Comparison of ENCODE assay signal across 8 cellular contexts in genomic region chr19:17784201-17785008, GRCh38. TPM values are rescaled to one million over a fixed set of nuclear protein-coding genes. Genes with fewer than 3 reads are reported as not detected.
DNase-seq lines count a peak whose midpoint lies in the region; ATAC-seq and TF ChIP-seq lines count a peak whose summit lies in the region.

No MANE protein-coding gene starts in this region.

- peak; percentile 70 for TF ChIP-seq CTCF in liver (IDR thresholded peaks at IDR 0.05; ENCODE audit: low read depth, low read length, missing input control)

- ATAC-seq in GM21786 (IDR thresholded peaks at IDR 0.05; ENCODE audit: unreplicated experiment) = no peak

- H3K27me3 ChIP-seq in liver (ENCODE audit: control insufficient read depth in 4 of 4, insufficient read depth in 4 of 4, low read length in 3 of 4) = no peaks in the 10 kb centered on the region

- WGBS in liver = 53% methylated on average over 32 of the region's 32 CpGs

- no peak overlapping the region for H3K9ac ChIP-seq in liver (ENCODE audit: low read depth in 1 of 2, low read length in 2 of 2)

- no peaks in the 10 kb centered on the region for H3K9me3 ChIP-seq in liver (ENCODE audit: control insufficient read depth in 4 of 4, low read length in 3 of 4)

- no peaks in the 10 kb centered on the region for H3K4me1 ChIP-seq in liver (ENCODE audit: control insufficient read depth in 4 of 4, insufficient read depth in 4 of 4, low read length in 3 of 4)

- no peak overlapping the region for H3K4me3 ChIP-seq in liver (ENCODE audit: low read depth in 1 of 3, low read length in 3 of 3)

- H3K36me3 ChIP-seq in liver (ENCODE audit: control insufficient read depth in 4 of 4, insufficient read depth in 3 of 4, low read depth in 1 of 4, low read length in 3 of 4) = no peaks in the 10 kb centered on the region

- DNase-seq in SHP77 (lab: John Stamatoyannopoulos, UW) = peak; percentile 49 to 52
- DNase-seq in SHP77 treated with DMSO at 0.1 percent for 48 hours (lab: John Stamatoyannopoulos, UW) = no peak
- peak; percentile 75 for DNase-seq in NCI-H2227 (lab: John Stamatoyannopoulos, UW; ENCODE audit: unreplicated experiment)
- DNase-seq in activated CD4-positive, CD25-positive, alpha-beta regulatory T cell treated with anti-CD3 and anti-CD28 coated beads, Interleukin-2, amount 50 U/mL, for 16 hours (ENCODE audit: low read depth, low spot score) = peak; percentile 50
- peak; percentile 60 for DNase-seq in central memory CD4-positive, alpha-beta T cell
- DNase-seq in stimulated activated CD4-positive, alpha-beta T cell treated with anti-CD3 and anti-CD28 coated beads, TNF-alpha, amount 100 ng/mL, for 4 hours (ENCODE audit: low read depth in 3 of 3) = peak; percentile 48 to 51 (median 49)

- TF ChIP-seq RAD21 in liver (IDR thresholded peaks at IDR 0.05) = peak; percentile 68 to 77

- no peak overlapping the region for H3K27ac ChIP-seq in liver (ENCODE audit: low read depth in 1 of 2, low read length in 2 of 2)

TF ChIP-seq in liver, 16 proteins besides CTCF, POLR2A, EP300 and RAD21:
- no peak for TF ChIP-seq RXRA (IDR thresholded peaks at IDR 0.05)
- no peak for TF ChIP-seq HNF4G (IDR thresholded peaks at IDR 0.05)
- no peak for TF ChIP-seq EGR1 (IDR thresholded peaks at IDR 0.05; ENCODE audit: low read depth in 2 of 2)
- no peak for TF ChIP-seq JUND (IDR thresholded peaks at IDR 0.05)
- no peak for TF ChIP-seq ATF3 (IDR thresholded peaks at IDR 0.05)
- TF ChIP-seq SP1 (IDR thresholded peaks at IDR 0.05) = no peak
- TF ChIP-seq MAX (IDR thresholded peaks at IDR 0.05) = no peak
- no peak for TF ChIP-seq NR2F2 (IDR thresholded peaks at IDR 0.05)
- no peak for TF ChIP-seq TAF1 (conservative IDR thresholded peaks at IDR 0.05)
- TF ChIP-seq YY1 (IDR thresholded peaks at IDR 0.05) = no peak
- TF ChIP-seq FOXA1 (IDR thresholded peaks at IDR 0.05) = no peak
- no peak for TF ChIP-seq GABPA (IDR thresholded peaks at IDR 0.05 in 1 of 2, conservative IDR thresholded peaks at IDR 0.05 in 1 of 2)
- TF ChIP-seq FOXA2 (IDR thresholded peaks at IDR 0.05) = no peak
- no peak for TF ChIP-seq REST (IDR thresholded peaks at IDR 0.05)
- no peak for TF ChIP-seq ZBTB33 (IDR thresholded peaks at IDR 0.05)
- no peak for TF ChIP-seq HNF4A (conservative IDR thresholded peaks at IDR 0.05)

RNA-seq across cellular contexts. Expression of gene B3GNT3, which starts 10.5 kb away (rescaled TPM):
- 1 to 10 TPM in 1 of 2 donors, under 1 TPM in 1; 0.14 to 1.0 TPM for total RNA-seq in liver
- polyA plus RNA-seq in liver = 1 to 10 TPM; 1.1 to 2.1 TPM

RNA-seq across cellular contexts. Expression of gene FCHO1, which starts 33.1 kb away (rescaled TPM):
- total RNA-seq in liver = 1 to 10 TPM; 2.1 to 2.8 TPM
- 1 to 10 TPM in 1 of 2 donors, under 1 TPM in 1; 0.69 to 1.3 TPM for polyA plus RNA-seq in liver

RNA-seq across cellular contexts. Expression of gene INSL3, which starts 36.9 kb away (rescaled TPM):
- total RNA-seq in liver = not detected
- polyA plus RNA-seq in liver = under 1 TPM in 1 of 2 donors, not detected in 1; 0.22 TPM
